In genomic region chr7:151091988-151092387, GRCh38 we compare ENCODE assay signal across 17 cellular contexts. TPM values are rescaled to one million over a fixed set of nuclear protein-coding genes. Genes with fewer than 3 reads are reported as not detected.
DNase-seq lines count a peak whose midpoint lies in the region; ATAC-seq, FAIRE-seq and TF ChIP-seq lines count a peak whose summit lies in the region.
"Had no signal": no experiment of that assay in that cellular context is flagged by ENCODE, and none has a peak within 500 bp of the region (broad histone marks: within the 10 kb centered on the region; RNA-seq: fewer than 3 reads in every experiment).

No MANE protein-coding gene starts in this region.

- H3K4me3 ChIP-seq in kidney (ENCODE audit: low read length in 2 of 2) (no peak overlapping the region), Peyer's patch (no peak overlapping the region)
- H3K4me3 ChIP-seq: GM23338 had no signal

- H3K4me1 Mint-ChIP-seq in brain, result peaks cover 77% of the 10 kb centered on the region
- peaks cover 13% of the 10 kb centered on the region for H3K4me1 Mint-ChIP-seq in activated CD4-positive, alpha-beta T cell treated with anti-CD3 and anti-CD28 coated beads, Interleukin-2, amount 10 ng/mL, durations not matched to agents 24 days and 14 days

- no peak for FAIRE-seq in kidney (lab: Jason Lieb, UNC)
- FAIRE-seq: GM12892 had no signal

- no peak for TF ChIP-seq CTCF in RWPE1 (conservative IDR thresholded peaks at IDR 0.05; ENCODE audit: low read depth)
- no peak for TF ChIP-seq CTCF in brain (conservative IDR thresholded peaks at IDR 0.05)
- TF ChIP-seq CTCF in kidney (IDR thresholded peaks at IDR 0.05; ENCODE audit: borderline replicate concordance, extremely low read depth, insufficient read depth), result no peak
- no peak for TF ChIP-seq CTCF in Peyer's patch (IDR thresholded peaks at IDR 0.05)

- peak overlapping the region in 3 of 5 experiments; percentile 43 to 58 (median 50) for H3K27ac Mint-ChIP-seq in brain
- H3K27ac Mint-ChIP-seq in activated CD4-positive, alpha-beta T cell treated with anti-CD3 and anti-CD28 coated beads, Interleukin-2, amount 10 ng/mL, durations not matched to agents 24 days and 14 days, result no peak overlapping the region
- H3K27ac Mint-ChIP-seq: GM23338, H9 had no signal

- H3K9me3 ChIP-seq in kidney (ENCODE audit: control insufficient read depth in 1 of 2, low read length in 2 of 2) (no peaks in the 10 kb centered on the region), Peyer's patch (no peaks in the 10 kb centered on the region)
- H3K9me3 ChIP-seq: Caco-2 had no signal

- peak overlapping the region in 3 of 5 experiments; percentile 30 to 55 (median 33) for H3K4me3 Mint-ChIP-seq in brain
- H3K4me3 Mint-ChIP-seq in activated CD4-positive, alpha-beta T cell treated with anti-CD3 and anti-CD28 coated beads, Interleukin-2, amount 10 ng/mL, durations not matched to agents 24 days and 14 days, result no peak overlapping the region
- H3K4me3 Mint-ChIP-seq: GM23338 had no signal

- ATAC-seq in sciatic nerve (no peak), GM19023 (IDR thresholded peaks at IDR 0.05; ENCODE audit: unreplicated experiment) (no peak), HG03439 (IDR thresholded peaks at IDR 0.05; ENCODE audit: unreplicated experiment) (no peak)

- POLR2A ChIA-PET in RWPE1 (lab: Yijun Ruan, JAX; ENCODE audit: low non-redundant PET), result no interaction called here

- H3K36me3 Mint-ChIP-seq in brain, result peaks cover 43% of the 10 kb centered on the region
- H3K36me3 Mint-ChIP-seq in activated CD4-positive, alpha-beta T cell treated with anti-CD3 and anti-CD28 coated beads, Interleukin-2, amount 10 ng/mL, durations not matched to agents 24 days and 14 days (ENCODE audit: low read depth), result peaks cover 3% of the 10 kb centered on the region
- H3K36me3 Mint-ChIP-seq: CD8-positive, alpha-beta memory T cell had no signal

- H3K27ac ChIP-seq in RWPE1 (peak overlapping the region; percentile 22), kidney (ENCODE audit: low read depth in 2 of 2, low read length in 2 of 2) (no peak overlapping the region), Peyer's patch (peak overlapping the region in 1 of 4 donors; percentile 39)
- H3K27ac ChIP-seq: HL-60 had no signal

- no peak overlapping the region for H3K9ac ChIP-seq in kidney (ENCODE audit: low read length in 2 of 2)

- H3K27me3 Mint-ChIP-seq in brain, result peaks cover 2% of the 10 kb centered on the region
- peaks cover 5% of the 10 kb centered on the region for H3K27me3 Mint-ChIP-seq in activated CD4-positive, alpha-beta T cell treated with anti-CD3 and anti-CD28 coated beads, Interleukin-2, amount 10 ng/mL, durations not matched to agents 24 days and 14 days

- no peaks in the 10 kb centered on the region for H3K27me3 ChIP-seq in Peyer's patch

- intact Hi-C loops in kidney (cut with DNase I) (no loop called here), sciatic nerve (cut with DNase I) (no loop called here)
- intact Hi-C loops in activated CD4-positive, alpha-beta T cell treated with anti-CD3 and anti-CD28 coated beads, Interleukin-2, amount 10 ng/mL, durations not matched to agents 24 days and 14 days (cut with micrococcal nuclease), result loop anchor here (1.0 kb wide), 1 partner anchor 19 kb away; no protein-coding TSS in a partner anchor

- no peak for TF ChIP-seq POLR2A in Peyer's patch (IDR thresholded peaks at IDR 0.05)

- peaks cover 20 to 21% of the 10 kb centered on the region in 2 donors for H3K4me1 ChIP-seq in kidney (ENCODE audit: control insufficient read depth in 1 of 2, insufficient read depth in 1 of 2, low read depth in 1 of 2, low read length in 2 of 2)
- H3K4me1 ChIP-seq in Peyer's patch, result peaks cover 0 to 42% (median 10%) of the 10 kb centered on the region in 4 donors

- CTCF ChIA-PET in RWPE1 (lab: Yijun Ruan, JAX), result no interaction called here

- no peaks in the 10 kb centered on the region for H3K9me3 Mint-ChIP-seq in brain
- no peaks in the 10 kb centered on the region for H3K9me3 Mint-ChIP-seq in activated CD4-positive, alpha-beta T cell treated with anti-CD3 and anti-CD28 coated beads, Interleukin-2, amount 10 ng/mL, durations not matched to agents 24 days and 14 days
- H3K9me3 Mint-ChIP-seq: CD8-positive, alpha-beta memory T cell; GM23338; H9 had no signal

- no peaks in the 10 kb centered on the region for H3K36me3 ChIP-seq in kidney (ENCODE audit: control insufficient read depth in 1 of 2, insufficient read depth in 2 of 2, low read length in 2 of 2)
- peaks cover 0 to 5% (median 0%) of the 10 kb centered on the region in 3 donors for H3K36me3 ChIP-seq in Peyer's patch

- DNase-seq in RWPE1 (ENCODE audit: low spot score) (no peak), kidney (peak; percentile 67), sciatic nerve (ENCODE audit: low spot score) (peak; percentile 53), Peyer's patch (no peak)
- no peak for DNase-seq in activated CD4-positive, alpha-beta T cell treated with anti-CD3 and anti-CD28 coated beads, Interleukin-2, amount 10 ng/mL, durations not matched to agents 24 days and 14 days
- DNase-seq: CD8-positive, alpha-beta memory T cell; DND-41; GDM1; KBM-7 had no signal

RNA-seq across cellular contexts. Expression of gene AGAP3, which starts 5.7 kb away (rescaled TPM):
- polyA plus RNA-seq in brain (ENCODE audit: insufficient read depth, low read depth, low replicate concordance) (221 TPM), kidney (ENCODE audit: insufficient read depth, low read depth, low replicate concordance) (35.8 TPM)
- total RNA-seq in kidney (64.4 TPM), sciatic nerve (99.7 TPM), Peyer's patch (100 to 1,000 TPM in 2 of 4 donors, 10 to 100 TPM in 2; 91.6 to 123 (median 101) TPM)
- total RNA-seq in activated CD4-positive, alpha-beta T cell treated with anti-CD3 and anti-CD28 coated beads, Interleukin-2, amount 10 ng/mL, durations not matched to agents 24 days and 14 days, result 54.3 and 60.0 TPM in 2 replicates

RNA-seq across cellular contexts. Expression of gene TMUB1, which starts 8.7 kb away (rescaled TPM):
- 80.0 TPM for polyA plus RNA-seq in brain (ENCODE audit: insufficient read depth, low read depth, low replicate concordance)
- total RNA-seq in kidney, result 36.9 TPM
- 79.9 TPM for polyA plus RNA-seq in kidney (ENCODE audit: insufficient read depth, low read depth, low replicate concordance)
- 27.8 TPM for total RNA-seq in sciatic nerve
- total RNA-seq in Peyer's patch, result 100 to 1,000 TPM in 2 of 4 donors, 10 to 100 TPM in 2; 38.0 to 113 (median 100) TPM
- 53.8 and 59.2 TPM in 2 replicates for total RNA-seq in activated CD4-positive, alpha-beta T cell treated with anti-CD3 and anti-CD28 coated beads, Interleukin-2, amount 10 ng/mL, durations not matched to agents 24 days and 14 days

RNA-seq across cellular contexts. Expression of gene FASTK, which starts 11.4 kb away (rescaled TPM):
- 47.4 TPM for polyA plus RNA-seq in brain (ENCODE audit: insufficient read depth, low read depth, low replicate concordance)
- 71.2 TPM for total RNA-seq in kidney
- 116 TPM for polyA plus RNA-seq in kidney (ENCODE audit: insufficient read depth, low read depth, low replicate concordance)
- 57.9 TPM for total RNA-seq in sciatic nerve
- total RNA-seq in Peyer's patch, result 100 to 1,000 TPM in 3 of 4 donors, 10 to 100 TPM in 1; 99.0 to 239 (median 158) TPM
- total RNA-seq in activated CD4-positive, alpha-beta T cell treated with anti-CD3 and anti-CD28 coated beads, Interleukin-2, amount 10 ng/mL, durations not matched to agents 24 days and 14 days, result 90.8 and 92.3 TPM in 2 replicates

RNA-seq across cellular contexts. Expression of gene SLC4A2, which starts 32.6 kb away (rescaled TPM):
- polyA plus RNA-seq in brain (ENCODE audit: insufficient read depth, low read depth, low replicate concordance), result 84.5 TPM
- 104 TPM for total RNA-seq in kidney
- 150 TPM for polyA plus RNA-seq in kidney (ENCODE audit: insufficient read depth, low read depth, low replicate concordance)
- 87.5 TPM for total RNA-seq in sciatic nerve
- total RNA-seq in Peyer's patch, result 100 to 1,000 TPM; 101 to 143 (median 121) TPM
- total RNA-seq in activated CD4-positive, alpha-beta T cell treated with anti-CD3 and anti-CD28 coated beads, Interleukin-2, amount 10 ng/mL, durations not matched to agents 24 days and 14 days, result 115 and 127 TPM in 2 replicates

RNA-seq across cellular contexts. Expression of gene CDK5, which starts 34.3 kb away (rescaled TPM):
- polyA plus RNA-seq in brain (ENCODE audit: insufficient read depth, low read depth, low replicate concordance), result 45.3 TPM
- 9.1 TPM for total RNA-seq in kidney
- 21.5 TPM for polyA plus RNA-seq in kidney (ENCODE audit: insufficient read depth, low read depth, low replicate concordance)
- 5.7 TPM for total RNA-seq in sciatic nerve
- 10 to 100 TPM in 3 of 4 donors, 1 to 10 TPM in 1; 6.9 to 15.4 (median 13.8) TPM for total RNA-seq in Peyer's patch
- 26.5 and 26.8 TPM in 2 replicates for total RNA-seq in activated CD4-positive, alpha-beta T cell treated with anti-CD3 and anti-CD28 coated beads, Interleukin-2, amount 10 ng/mL, durations not matched to agents 24 days and 14 days

Comparison
In these comparisons a context has a peak if more than half of its experiments do, and no peak if none do; other contexts are left out.
1. DNase-seq: peak in kidney (single experiment) and sciatic nerve (single experiment); none in RWPE1 (single experiment), Peyer's patch (0 of 3) and activated CD4-positive, alpha-beta T cell treated with anti-CD3 and anti-CD28 coated beads, Interleukin-2, amount 10 ng/mL, durations not matched to agents 24 days and 14 days (single experiment).